ENCODE assay signal across 34 cellular contexts in the genomic region with DNA sequence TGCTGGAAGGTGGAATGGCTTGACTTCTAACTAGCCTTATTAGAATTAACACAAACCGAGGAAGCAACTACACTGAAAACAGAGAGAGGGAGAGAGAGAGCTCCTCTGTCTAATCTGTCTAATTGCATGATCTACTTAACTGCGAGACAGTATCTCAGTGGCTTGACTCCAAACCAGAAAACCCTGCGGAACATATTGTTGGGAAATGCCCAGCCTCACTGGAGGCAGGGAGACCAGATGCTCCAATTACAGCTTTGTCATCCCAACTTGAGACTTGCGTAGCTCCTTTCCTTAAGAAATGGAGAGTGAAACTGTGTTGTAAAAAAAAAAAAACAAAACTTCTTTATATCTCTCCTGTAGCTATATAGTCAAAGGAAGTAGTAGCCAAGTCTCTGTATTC.
"Had no signal": no experiment of that assay in that cellular context is flagged by ENCODE, and none has a peak within 500 bp of the region (broad histone marks: within the 10 kb centered on the region; RNA-seq: fewer than 3 reads in every experiment).

No MANE protein-coding gene starts in this region.

- H3K9me3 Mint-ChIP-seq: activated CD4-positive, alpha-beta T cell treated with anti-CD3 and anti-CD28 coated beads, Interleukin-2, amount 10 ng/mL, durations not matched to agents 7 days and 5 days; activated naive CD4-positive, alpha-beta T cell treated with anti-CD3 and anti-CD28 coated beads, Interleukin-2, amount 10 ng/mL, durations not matched to agents 7 days and 5 days; activated naive CD4-positive, alpha-beta T cell treated with anti-CD3 and anti-CD28 coated beads, Interleukin-2, amount 50 U/mL, for 24 hours; activated naive CD8-positive, alpha-beta T cell treated with anti-CD3 and anti-CD28 coated beads, Interleukin-2, amount 50 U/mL, for 24 hours; activated T-cell treated with anti-CD3 and anti-CD28 coated beads, Interleukin-2, amount 50 U/mL, for 24 hours; activated T-helper 2 cell treated with anti-CD3 and anti-CD28 coated beads, Interferon-gamma antibody, Interleukin-2, Interleukin-4, amounts not matched to agents 10 μg/mL and 5 μg/mL and 100 μg/mL, durations not matched to agents 14 hours and 24 hours and 36 hours; T-helper 2 cell treated with Interferon-gamma antibody and Interleukin-4, amounts not matched to agents 5 μg/mL and 100 μg/mL, for 36 hours had no signal

- DNase-seq: activated CD4-positive, alpha-beta memory T cell treated with anti-CD3 and anti-CD28 coated beads, Interleukin-2, amount 10 ng/mL, durations not matched to agents 7 days and 5 days; activated CD4-positive, alpha-beta T cell treated with anti-CD3 and anti-CD28 coated beads for 1 hour; activated CD4-positive, alpha-beta T cell treated with anti-CD3 and anti-CD28 coated beads for 36 hours; activated CD4-positive, alpha-beta T cell treated with anti-CD3 and anti-CD28 coated beads for 48 hours; activated CD4-positive, alpha-beta T cell treated with anti-CD3 and anti-CD28 coated beads, Interleukin-2, amount 10 ng/mL, durations not matched to agents 7 days and 5 days; activated CD4-positive, alpha-beta T cell treated with anti-CD3 and anti-CD28 coated beads, Interleukin-2, amount 50 U/mL, for 48 hours; activated CD4-positive, CD25-positive, alpha-beta regulatory T cell; activated CD8-positive, alpha-beta memory T cell treated with anti-CD3 and anti-CD28 coated beads for 24 hours; activated CD8-positive, alpha-beta memory T cell treated with anti-CD3 and anti-CD28 coated beads, Interleukin-2, amount 10 ng/mL, durations not matched to agents 7 days and 5 days; activated CD8-positive, alpha-beta memory T cell treated with anti-CD3 and anti-CD28 coated beads, Interleukin-2, amount 50 U/mL, for 48 hours; activated CD8-positive, alpha-beta T cell treated with anti-CD3 and anti-CD28 coated beads, Interleukin-2, amount 10 ng/mL, durations not matched to agents 7 days and 5 days; activated effector memory CD4-positive, alpha-beta T cell treated with Interleukin-2 at 50 U/mL for 16 hours; activated gamma-delta T cell; activated naive CD4-positive, alpha-beta T cell treated with anti-CD3 and anti-CD28 coated beads, Interleukin-2, amount 10 ng/mL, durations not matched to agents 7 days and 5 days; activated naive CD4-positive, alpha-beta T cell treated with Interleukin-2 at 50 U/mL for 16 hours; activated naive CD8-positive, alpha-beta T cell treated with anti-CD3 and anti-CD28 coated beads, Interleukin-2, amount 10 ng/mL, durations not matched to agents 7 days and 5 days; activated naive CD8-positive, alpha-beta T cell treated with anti-CD3 and anti-CD28 coated beads, Interleukin-2, amount 50 U/mL, for 24 hours; activated T-cell treated with anti-CD3 and anti-CD28 coated beads, Interleukin-2, amount 50 U/mL, for 24 hours; activated T-cell treated with anti-CD3 and anti-CD28 coated beads, Interleukin-2, amount 50 U/mL, for 48 hours; amniotic stem cell; aorta; body of pancreas; brain microvascular endothelial cell; central memory CD4-positive, alpha-beta T cell; T-helper 2 cell; T-helper 9 cell had no signal

- H3K4me1 ChIP-seq: breast epithelium had no signal

- H3K27ac Mint-ChIP-seq: activated CD4-positive, alpha-beta memory T cell treated with anti-CD3 and anti-CD28 coated beads, Interleukin-2, amount 10 ng/mL, durations not matched to agents 7 days and 5 days; activated CD4-positive, alpha-beta T cell treated with anti-CD3 and anti-CD28 coated beads for 36 hours; activated CD4-positive, alpha-beta T cell treated with anti-CD3 and anti-CD28 coated beads, Interleukin-2, amount 10 ng/mL, durations not matched to agents 7 days and 5 days; activated CD8-positive, alpha-beta memory T cell treated with anti-CD3 and anti-CD28 coated beads, Interleukin-2, amount 10 ng/mL, durations not matched to agents 7 days and 5 days; activated CD8-positive, alpha-beta T cell treated with anti-CD3 and anti-CD28 coated beads, Interleukin-2, amount 10 ng/mL, durations not matched to agents 7 days and 5 days; activated naive CD4-positive, alpha-beta T cell treated with anti-CD3 and anti-CD28 coated beads, Interleukin-2, amount 10 ng/mL, durations not matched to agents 7 days and 5 days; activated naive CD4-positive, alpha-beta T cell treated with anti-CD3 and anti-CD28 coated beads, Interleukin-2, amount 50 U/mL, for 24 hours; activated naive CD8-positive, alpha-beta T cell; activated naive CD8-positive, alpha-beta T cell treated with anti-CD3 and anti-CD28 coated beads, Interleukin-2, amount 10 ng/mL, durations not matched to agents 7 days and 5 days; activated naive CD8-positive, alpha-beta T cell treated with anti-CD3 and anti-CD28 coated beads, Interleukin-2, amount 50 U/mL, for 24 hours; activated T-cell treated with anti-CD3 and anti-CD28 coated beads, Interleukin-2, amount 50 U/mL, for 24 hours; activated T-helper 2 cell treated with anti-CD3 and anti-CD28 coated beads, Interferon-gamma antibody, Interleukin-2, Interleukin-4, amounts not matched to agents 10 μg/mL and 5 μg/mL and 100 μg/mL, durations not matched to agents 14 hours and 24 hours and 36 hours; T-helper 2 cell treated with Interferon-gamma antibody and Interleukin-4, amounts not matched to agents 5 μg/mL and 100 μg/mL, for 36 hours; WTC11 had no signal

- ATAC-seq: activated CD4-positive, alpha-beta T cell treated with anti-CD3 and anti-CD28 coated beads for 36 hours; activated CD4-positive, CD25-positive, alpha-beta regulatory T cell treated with anti-CD3 and anti-CD28 coated beads, Interleukin-2, amount 50 U/mL, for 24 hours; activated CD8-positive, alpha-beta memory T cell treated with anti-CD3 and anti-CD28 coated beads, Interleukin-2, amount 10 ng/mL, durations not matched to agents 7 days and 5 days; activated CD8-positive, alpha-beta T cell treated with anti-CD3 and anti-CD28 coated beads, Interleukin-2, amount 10 ng/mL, durations not matched to agents 7 days and 5 days; activated naive CD8-positive, alpha-beta T cell treated with anti-CD3 and anti-CD28 coated beads, Interleukin-2, amount 50 U/mL, for 24 hours; body of pancreas; WTC11 had no signal

- H3K4me1 Mint-ChIP-seq: activated CD4-positive, alpha-beta memory T cell treated with anti-CD3 and anti-CD28 coated beads, Interleukin-2, amount 10 ng/mL, durations not matched to agents 7 days and 5 days; activated CD4-positive, alpha-beta T cell treated with anti-CD3 and anti-CD28 coated beads for 36 hours; activated CD4-positive, alpha-beta T cell treated with anti-CD3 and anti-CD28 coated beads, Interleukin-2, amount 10 ng/mL, durations not matched to agents 7 days and 5 days; activated CD8-positive, alpha-beta memory T cell treated with anti-CD3 and anti-CD28 coated beads, Interleukin-2, amount 10 ng/mL, durations not matched to agents 7 days and 5 days; activated naive CD4-positive, alpha-beta T cell treated with anti-CD3 and anti-CD28 coated beads, Interleukin-2, amount 10 ng/mL, durations not matched to agents 7 days and 5 days; activated naive CD4-positive, alpha-beta T cell treated with anti-CD3 and anti-CD28 coated beads, Interleukin-2, amount 50 U/mL, for 24 hours; activated naive CD8-positive, alpha-beta T cell treated with anti-CD3 and anti-CD28 coated beads, Interleukin-2, amount 10 ng/mL, durations not matched to agents 7 days and 5 days; activated naive CD8-positive, alpha-beta T cell treated with anti-CD3 and anti-CD28 coated beads, Interleukin-2, amount 50 U/mL, for 24 hours; WTC11 had no signal

- H3K9me3 ChIP-seq: body of pancreas, breast epithelium had no signal

- H3K27me3 Mint-ChIP-seq: activated CD4-positive, alpha-beta T cell treated with anti-CD3 and anti-CD28 coated beads for 36 hours; activated naive CD4-positive, alpha-beta T cell treated with anti-CD3 and anti-CD28 coated beads, Interleukin-2, amount 50 U/mL, for 24 hours; activated naive CD8-positive, alpha-beta T cell; activated naive CD8-positive, alpha-beta T cell treated with anti-CD3 and anti-CD28 coated beads, Interleukin-2, amount 50 U/mL, for 24 hours; activated T-cell treated with anti-CD3 and anti-CD28 coated beads, Interleukin-2, amount 50 U/mL, for 24 hours had no signal

- H3K4me3 Mint-ChIP-seq: activated CD4-positive, alpha-beta memory T cell treated with anti-CD3 and anti-CD28 coated beads, Interleukin-2, amount 10 ng/mL, durations not matched to agents 7 days and 5 days; activated CD4-positive, alpha-beta T cell treated with anti-CD3 and anti-CD28 coated beads for 36 hours; activated CD4-positive, alpha-beta T cell treated with anti-CD3 and anti-CD28 coated beads, Interleukin-2, amount 10 ng/mL, durations not matched to agents 7 days and 5 days; activated CD8-positive, alpha-beta memory T cell treated with anti-CD3 and anti-CD28 coated beads, Interleukin-2, amount 10 ng/mL, durations not matched to agents 7 days and 5 days; activated CD8-positive, alpha-beta T cell treated with anti-CD3 and anti-CD28 coated beads, Interleukin-2, amount 10 ng/mL, durations not matched to agents 7 days and 5 days; activated naive CD4-positive, alpha-beta T cell treated with anti-CD3 and anti-CD28 coated beads, Interleukin-2, amount 10 ng/mL, durations not matched to agents 7 days and 5 days; activated naive CD4-positive, alpha-beta T cell treated with anti-CD3 and anti-CD28 coated beads, Interleukin-2, amount 50 U/mL, for 24 hours; activated naive CD8-positive, alpha-beta T cell; activated naive CD8-positive, alpha-beta T cell treated with anti-CD3 and anti-CD28 coated beads, Interleukin-2, amount 10 ng/mL, durations not matched to agents 7 days and 5 days; activated naive CD8-positive, alpha-beta T cell treated with anti-CD3 and anti-CD28 coated beads, Interleukin-2, amount 50 U/mL, for 24 hours; activated T-cell treated with anti-CD3 and anti-CD28 coated beads, Interleukin-2, amount 50 U/mL, for 24 hours; T-helper 2 cell treated with Interferon-gamma antibody and Interleukin-4, amounts not matched to agents 5 μg/mL and 100 μg/mL, for 36 hours; WTC11 had no signal

- H3K27me3 ChIP-seq: body of pancreas, brain microvascular endothelial cell, breast epithelium had no signal

- H3K36me3 Mint-ChIP-seq: activated CD8-positive, alpha-beta memory T cell treated with anti-CD3 and anti-CD28 coated beads, Interleukin-2, amount 10 ng/mL, durations not matched to agents 7 days and 5 days; activated naive CD4-positive, alpha-beta T cell treated with anti-CD3 and anti-CD28 coated beads, Interleukin-2, amount 10 ng/mL, durations not matched to agents 7 days and 5 days; activated naive CD4-positive, alpha-beta T cell treated with anti-CD3 and anti-CD28 coated beads, Interleukin-2, amount 50 U/mL, for 24 hours; activated naive CD8-positive, alpha-beta T cell; activated naive CD8-positive, alpha-beta T cell treated with anti-CD3 and anti-CD28 coated beads, Interleukin-2, amount 10 ng/mL, durations not matched to agents 7 days and 5 days; WTC11 had no signal

- H3K27ac ChIP-seq: body of pancreas, brain microvascular endothelial cell, breast epithelium, VCaP had no signal
